Comparison of ENCODE assay signal across 9 cellular contexts in the genomic region with DNA sequence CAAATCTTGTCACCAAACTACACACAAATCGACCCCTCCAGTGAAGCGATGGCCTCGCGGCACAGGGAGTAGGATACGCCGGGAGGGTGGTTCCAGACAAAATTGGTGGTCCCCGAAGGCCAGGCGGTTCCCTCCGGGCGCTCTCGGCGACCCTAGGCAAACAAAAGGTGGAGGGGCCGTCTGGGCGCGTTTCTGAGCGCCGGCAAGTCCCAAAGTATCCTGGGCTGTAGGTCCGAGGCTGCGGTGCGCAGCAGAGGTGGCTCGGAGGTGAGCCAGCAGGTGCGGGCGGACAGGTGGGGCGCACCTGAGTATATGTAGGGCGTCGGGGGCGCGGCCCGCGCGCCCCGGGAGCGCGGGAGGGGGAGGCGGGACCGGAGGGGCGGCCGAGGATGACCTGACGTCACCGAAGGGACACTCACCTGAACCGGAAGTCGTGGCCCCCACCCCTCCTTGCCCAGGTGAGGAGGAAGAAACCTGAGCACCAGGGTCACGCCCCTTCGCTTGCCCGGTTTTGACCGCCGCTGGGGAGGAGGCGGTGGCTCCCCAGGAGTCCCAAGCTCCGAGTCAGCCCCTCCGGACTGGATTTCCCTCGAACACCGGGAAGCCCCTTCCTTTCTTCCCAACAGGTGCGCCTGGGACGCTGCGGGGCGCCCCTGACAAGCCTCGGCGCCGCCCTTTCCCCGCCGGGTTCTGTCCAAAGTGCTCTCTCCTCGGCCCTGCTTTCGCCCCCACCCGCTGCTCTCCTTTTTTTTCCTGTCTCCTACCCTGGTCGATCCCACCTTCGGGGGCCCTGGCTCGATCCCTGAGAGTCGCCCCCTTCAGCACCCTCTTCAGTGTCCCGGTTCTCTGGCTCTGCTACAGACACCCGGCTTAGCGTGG. TPM values are rescaled to one million over a fixed set of nuclear protein-coding genes. Genes with fewer than 3 reads are reported as not detected.
DNase-seq lines count a peak whose midpoint lies in the region; ATAC-seq, FAIRE-seq and TF ChIP-seq lines count a peak whose summit lies in the region.
"Had no signal": no experiment of that assay in that cellular context is flagged by ENCODE, and none has a peak within 500 bp of the region (broad histone marks: within the 10 kb centered on the region; RNA-seq: fewer than 3 reads in every experiment).

A gene with protein sequence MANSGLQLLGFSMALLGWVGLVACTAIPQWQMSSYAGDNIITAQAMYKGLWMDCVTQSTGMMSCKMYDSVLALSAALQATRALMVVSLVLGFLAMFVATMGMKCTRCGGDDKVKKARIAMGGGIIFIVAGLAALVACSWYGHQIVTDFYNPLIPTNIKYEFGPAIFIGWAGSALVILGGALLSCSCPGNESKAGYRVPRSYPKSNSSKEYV (minus strand): TSS at position 287 of the 879 bp plus-strand sequence. CDS start 435 bp downstream, outside the sequence.

- H4K20me1 ChIP-seq in keratinocyte (ENCODE audit: control insufficient read depth, extremely low read depth, insufficient read depth, low read length) = no peaks in the 10 kb centered on the region

- FAIRE-seq in keratinocyte (lab: Jason Lieb, UNC) (no peak), GM12892 (lab: Jason Lieb, UNC) (no peak)
- FAIRE-seq: colon had no signal

- DNase-seq in heart right ventricle (no peak), left cardiac atrium (no peak), keratinocyte (ENCODE audit: low read depth, low spot score) (no peak), GM12892 (ENCODE audit: insufficient read length) (no peak)
- no peak for DNase-seq in activated T-helper 2 cell treated with anti-CD3 and anti-CD28 coated beads, Interferon-gamma antibody, Interleukin-2, Interleukin-4, amounts not matched to agents 10 μg/mL and 5 μg/mL and 100 μg/mL, durations not matched to agents 14 hours and 24 hours and 36 hours (ENCODE audit: low spot score)

- peaks cover 29% of the 10 kb centered on the region for H3K27me3 Mint-ChIP-seq in activated T-helper 2 cell treated with anti-CD3 and anti-CD28 coated beads, Interferon-gamma antibody, Interleukin-2, Interleukin-4, amounts not matched to agents 10 μg/mL and 5 μg/mL and 100 μg/mL, durations not matched to agents 14 hours and 24 hours and 36 hours (ENCODE audit: low read depth)

- no peaks in the 10 kb centered on the region for H3K79me2 ChIP-seq in keratinocyte (ENCODE audit: control insufficient read depth, insufficient read depth, low read length)

- peak within 1 kb of the TSS; percentile 92 for H3K4me2 ChIP-seq in keratinocyte (ENCODE audit: control insufficient read depth, extremely low read depth, insufficient read depth, low read depth, low read length)

- no peaks in the 10 kb centered on the region for H3K9me3 Mint-ChIP-seq in activated T-helper 2 cell treated with anti-CD3 and anti-CD28 coated beads, Interferon-gamma antibody, Interleukin-2, Interleukin-4, amounts not matched to agents 10 μg/mL and 5 μg/mL and 100 μg/mL, durations not matched to agents 14 hours and 24 hours and 36 hours

- no peaks in the 10 kb centered on the region for H3K9me1 ChIP-seq in keratinocyte (ENCODE audit: control insufficient read depth, extremely low read depth, insufficient read depth, low read length)

- H3K27ac ChIP-seq in heart right ventricle (peak within 1 kb of the TSS in 3 of 10 donors; percentile 19 to 65 (median 22)), keratinocyte (ENCODE audit: control insufficient read depth, insufficient read depth, low read length) (peak within 1 kb of the TSS; percentile 47), subcutaneous abdominal adipose tissue (ENCODE audit: low read depth, low read length) (no peak within 1 kb of the TSS)

- H2AFZ ChIP-seq in keratinocyte (ENCODE audit: control insufficient read depth, low read length) = peak within 1 kb of the TSS; percentile 98

- peak within 1 kb of the TSS; percentile 62 for H3K4me3 Mint-ChIP-seq in activated T-helper 2 cell treated with anti-CD3 and anti-CD28 coated beads, Interferon-gamma antibody, Interleukin-2, Interleukin-4, amounts not matched to agents 10 μg/mL and 5 μg/mL and 100 μg/mL, durations not matched to agents 14 hours and 24 hours and 36 hours (ENCODE audit: low read depth)

- H3K36me3 Mint-ChIP-seq in activated T-helper 2 cell treated with anti-CD3 and anti-CD28 coated beads, Interferon-gamma antibody, Interleukin-2, Interleukin-4, amounts not matched to agents 10 μg/mL and 5 μg/mL and 100 μg/mL, durations not matched to agents 14 hours and 24 hours and 36 hours (ENCODE audit: low read depth) = peaks cover 15% of the 10 kb centered on the region

- H3K9me3 ChIP-seq in heart right ventricle = no peaks in the 10 kb centered on the region
- H3K9me3 ChIP-seq in keratinocyte (ENCODE audit: control insufficient read depth, low read depth, low read length) = no peaks in the 10 kb centered on the region
- no peaks in the 10 kb centered on the region for H3K9me3 ChIP-seq in subcutaneous abdominal adipose tissue (ENCODE audit: control insufficient read depth in 5 of 5, low read length in 5 of 5)

- no peak for TF ChIP-seq POLR2A in GM12892 (IDR thresholded peaks at IDR 0.05; ENCODE audit: low read depth, low read length)

- H3K9ac ChIP-seq in keratinocyte (ENCODE audit: control insufficient read depth, extremely low read depth, insufficient read depth, low read length) = peak within 1 kb of the TSS; percentile 74
- peak within 1 kb of the TSS in 4 of 5 donors; percentile 21 to 67 (median 58) for H3K9ac ChIP-seq in subcutaneous abdominal adipose tissue (ENCODE audit: low read length in 5 of 5)

- H3K36me3 ChIP-seq in heart right ventricle = peaks cover 0 to 24% (median 14%) of the 10 kb centered on the region in 9 donors
- peaks cover 0 to 21% of the 10 kb centered on the region in 2 experiments for H3K36me3 ChIP-seq in keratinocyte (ENCODE audit: control insufficient read depth in 2 of 2, extremely low read depth in 1 of 2, insufficient read depth in 2 of 2, low read length in 2 of 2)
- H3K36me3 ChIP-seq in subcutaneous abdominal adipose tissue (ENCODE audit: control insufficient read depth in 5 of 5, insufficient read depth in 5 of 5, low read length in 5 of 5) = peaks cover 0 to 22% (median 13%) of the 10 kb centered on the region in 5 donors

- intact Hi-C loops in heart right ventricle (cut with DNase I) (loop anchor here in 1 of 10 donors (5.0 kb wide), 1 partner anchor 45 kb away; a partner anchor contains a TSS), left cardiac atrium (cut with DNase I) (no loop called here)
- intact Hi-C loops in activated T-helper 2 cell treated with anti-CD3 and anti-CD28 coated beads, Interferon-gamma antibody, Interleukin-2, Interleukin-4, amounts not matched to agents 10 μg/mL and 5 μg/mL and 100 μg/mL, durations not matched to agents 14 hours and 24 hours and 36 hours (cut with micrococcal nuclease) = no loop called here

- dilution Hi-C loops in keratinocyte (cut with MboI; ENCODE audit: extremely low pct_ligation_motif_present, low sequenced_read_pairs) = no loop called here

- WGBS in heart right ventricle, 2 donors = 6% methylated on average over 66 to 71 of the region's 71 CpGs

- TF ChIP-seq CTCF in heart right ventricle (IDR thresholded peaks at IDR 0.05) = no peak
- TF ChIP-seq CTCF in keratinocyte (optimal IDR thresholded peaks at IDR 0.05 in 1 of 3, IDR thresholded peaks at IDR 0.05 in 1 of 3, conservative IDR thresholded peaks at IDR 0.05 in 1 of 3; ENCODE audit: extremely low read depth in 1 of 3, insufficient read depth in 2 of 3, low read length in 3 of 3) = peak in 1 of 3 experiments; percentile 6

- H3K27me3 ChIP-seq in heart right ventricle (peaks cover 14 to 64% (median 52%) of the 10 kb centered on the region in 7 donors), keratinocyte (ENCODE audit: control insufficient read depth, extremely low read depth, insufficient read depth, low read length) (no peaks in the 10 kb centered on the region), subcutaneous abdominal adipose tissue (ENCODE audit: control insufficient read depth in 5 of 5, insufficient read depth in 4 of 5, low read length in 5 of 5) (peaks cover 0 to 22% (median 14%) of the 10 kb centered on the region in 5 donors)

- peak in 2 of 8 donors; percentile 3 to 6 for ATAC-seq in heart right ventricle
- no peak for ATAC-seq in left cardiac atrium
- no peak for ATAC-seq in HG03108 (IDR thresholded peaks at IDR 0.05; ENCODE audit: unreplicated experiment)
- ATAC-seq in GM18907 (IDR thresholded peaks at IDR 0.05; ENCODE audit: unreplicated experiment) = no peak

- H3K27ac Mint-ChIP-seq in activated T-helper 2 cell treated with anti-CD3 and anti-CD28 coated beads, Interferon-gamma antibody, Interleukin-2, Interleukin-4, amounts not matched to agents 10 μg/mL and 5 μg/mL and 100 μg/mL, durations not matched to agents 14 hours and 24 hours and 36 hours = peak within 1 kb of the TSS; percentile 55

- H3K4me1 ChIP-seq in heart right ventricle (peaks cover 7 to 41% (median 29%) of the 10 kb centered on the region in 9 donors), keratinocyte (ENCODE audit: control insufficient read depth, extremely low read depth, insufficient read depth, low read length) (peaks cover 34% of the 10 kb centered on the region), subcutaneous abdominal adipose tissue (ENCODE audit: control insufficient read depth in 5 of 5, insufficient read depth in 5 of 5, low read length in 5 of 5) (peaks cover 0 to 47% (median 41%) of the 10 kb centered on the region in 5 donors)

- peak within 1 kb of the TSS; percentile 35 to 61 (median 52) for H3K4me3 ChIP-seq in heart right ventricle
- peak within 1 kb of the TSS; percentile 41 to 75 (median 54) for H3K4me3 ChIP-seq in keratinocyte (ENCODE audit: control insufficient read depth in 2 of 3, extremely low read depth in 1 of 3, insufficient read depth in 2 of 3, low read depth in 1 of 3, low read length in 3 of 3)
- peak within 1 kb of the TSS; percentile 54 to 75 (median 62) for H3K4me3 ChIP-seq in subcutaneous abdominal adipose tissue (ENCODE audit: low read depth in 1 of 5, low read length in 5 of 5)

- H3K4me1 Mint-ChIP-seq in activated T-helper 2 cell treated with anti-CD3 and anti-CD28 coated beads, Interferon-gamma antibody, Interleukin-2, Interleukin-4, amounts not matched to agents 10 μg/mL and 5 μg/mL and 100 μg/mL, durations not matched to agents 14 hours and 24 hours and 36 hours (ENCODE audit: low read depth) = peaks cover 16% of the 10 kb centered on the region

RNA-seq across cellular contexts. Expression of the gene that starts here (rescaled TPM):
- total RNA-seq in heart right ventricle (1 to 10 TPM in 3 of 10 donors, under 1 TPM in 7; 0.39 to 2.5 (median 0.80) TPM), left cardiac atrium (1 to 10 TPM; 2.1 to 4.9 TPM)
- polyA plus RNA-seq in heart right ventricle (1 to 10 TPM; 1.3 to 1.6 TPM), keratinocyte (6.3 to 9.0 TPM (median 6.8 TPM) in 3 replicates)
- total RNA-seq in activated T-helper 2 cell treated with anti-CD3 and anti-CD28 coated beads, Interferon-gamma antibody, Interleukin-2, Interleukin-4, amounts not matched to agents 10 μg/mL and 5 μg/mL and 100 μg/mL, durations not matched to agents 14 hours and 24 hours and 36 hours = 0.21 and 0.41 TPM in 2 replicates
- 6.1 TPM for polyA plus RNA-seq in keratinocyte (2011; ENCODE audit: low read depth)
- polyA plus RNA-seq in keratinocyte (2011; cell fraction: cytosol; rRNA removed) = 8.6 and 9.5 TPM in 2 replicates
- polyA plus RNA-seq in keratinocyte (2011; cell fraction: nucleus; rRNA removed) = 34.4 and 49.1 TPM in 2 replicates
- polyA plus RNA-seq in keratinocyte (2012; ENCODE audit: low replicate concordance) = 8.2 and 32.9 TPM in 2 replicates
- polyA minus RNA-seq in keratinocyte = 4.8 to 7.5 TPM (median 6.5 TPM) in 3 replicates
- polyA minus RNA-seq in keratinocyte (2011; cell fraction: cytosol; rRNA and poly(A)+ RNA removed) = 8.6 TPM
- 10.4 and 13.9 TPM in 2 replicates for polyA minus RNA-seq in keratinocyte (2011; cell fraction: nucleus; rRNA and poly(A)+ RNA removed)
- not detected for polyA plus RNA-seq in GM12892 (2012; ENCODE audit: missing spikeins)
